Comparison of ENCODE assay signal across 8 cellular contexts in genomic region chr12:16606117-16606200, GRCh38. TPM values are rescaled to one million over a fixed set of nuclear protein-coding genes. Genes with fewer than 3 reads are reported as not detected.
A peak's percentile ranks its signal among the peaks of the same experiment; 100 is the strongest.
DNase-seq lines count a peak whose midpoint lies in the region; ATAC-seq and TF ChIP-seq lines count a peak whose summit lies in the region.

LMO3 (minus strand) TSS chr12:16606162; CDS start chr12:16600860, 5,302 bp downstream.

- WGBS in HUES64: 0% methylated on average over 2 of the region's 2 CpGs
- 0 to 1% methylated on average over 2 of the region's 2 CpGs for WGBS in lung, 2 donors

- H3K9ac ChIP-seq in HUES64 (ENCODE audit: low read depth, low read length): peak within 1 kb of the TSS; percentile 15

- no peak for ATAC-seq in lung (ENCODE audit: insufficient read depth, low FRiP score)

- H3K9me3 ChIP-seq in HUES64 (ENCODE audit: insufficient read depth, low read depth, low read length): no peaks in the 10 kb centered on the region
- H3K9me3 ChIP-seq in lung (ENCODE audit: control insufficient read depth in 2 of 2, insufficient read depth in 1 of 2, low read length in 1 of 2): peaks cover 0 to 1% of the 10 kb centered on the region in 2 donors

- peaks cover 72% of the 10 kb centered on the region for H3K27me3 ChIP-seq in HUES64 (ENCODE audit: insufficient read depth, low read length)
- no peaks in the 10 kb centered on the region for H3K27me3 ChIP-seq in lung (ENCODE audit: control insufficient read depth, insufficient read depth)

- peak within 1 kb of the TSS; percentile 69 for H3K4me3 ChIP-seq in HUES64 (ENCODE audit: low read length)
- peak within 1 kb of the TSS; percentile 50 for H3K4me3 ChIP-seq in lung

- H3K4me1 ChIP-seq in HUES64 (ENCODE audit: insufficient read depth, low read length) (peaks cover 59% of the 10 kb centered on the region), lung (ENCODE audit: control insufficient read depth in 2 of 2, insufficient read depth in 2 of 2, low read length in 2 of 2) (peaks cover 0 to 3% of the 10 kb centered on the region in 2 donors)

- TF ChIP-seq CTCF in lung (IDR thresholded peaks at IDR 0.05; ENCODE audit: control extremely low read depth, extremely low read depth) (no peak), subcutaneous adipose tissue (IDR thresholded peaks at IDR 0.05; ENCODE audit: low read depth) (no peak)

- H3K36me3 ChIP-seq in HUES64 (ENCODE audit: insufficient read depth, low read length) (no peaks in the 10 kb centered on the region), lung (ENCODE audit: control insufficient read depth in 2 of 2, insufficient read depth in 2 of 2, low read length in 2 of 2) (no peaks in the 10 kb centered on the region)

- no peak for DNase-seq in caudate nucleus (lab: John Stamatoyannopoulos, UW)
- no peak for DNase-seq in lung (ENCODE audit: low spot score)
- DNase-seq in NOMO-1 treated with DMSO at 0.1 percent for 48 hours (lab: John Stamatoyannopoulos, UW; ENCODE audit: unreplicated experiment): no peak
- no peak for DNase-seq in activated CD8-positive, alpha-beta memory T cell treated with anti-CD3 and anti-CD28 coated beads, Interleukin-2, amount 50 U/mL, for 48 hours
- DNase-seq in activated effector memory CD4-positive, alpha-beta T cell treated with Interleukin-2 at 50 U/mL for 16 hours: no peak
- DNase-seq in AG08395 (ENCODE audit: low spot score): no peak

- no peak within 1 kb of the TSS for H3K27ac ChIP-seq in HUES64 (ENCODE audit: low read depth, low read length)
- H3K27ac ChIP-seq in caudate nucleus (ENCODE audit: low read depth, low read length): peak within 1 kb of the TSS; percentile 96
- peak within 1 kb of the TSS in 1 of 2 donors; percentile 91 for H3K27ac ChIP-seq in lung (ENCODE audit: low read depth in 1 of 2, low read length in 1 of 2)

RNA-seq across cellular contexts. Expression of gene LMO3, which starts in this region (rescaled TPM):
- 4.1 TPM for polyA plus RNA-seq in HUES64 (2013, experiment 1 of 2)
- polyA plus RNA-seq in HUES64 (2013, experiment 2 of 2): 7.5 TPM
- 100 to 1,000 TPM; 171 to 176 TPM for total RNA-seq in lung
- polyA plus RNA-seq in lung: 100 to 1,000 TPM in 1 of 2 donors, 10 to 100 TPM in 1; 54.0 to 103 TPM
- 100 to 1,000 TPM in 2 of 4 donors, 10 to 100 TPM in 2; 54.8 to 179 (median 117) TPM for total RNA-seq in subcutaneous adipose tissue
